ENCODE assay signal across 8 cellular contexts in the genomic region with DNA sequence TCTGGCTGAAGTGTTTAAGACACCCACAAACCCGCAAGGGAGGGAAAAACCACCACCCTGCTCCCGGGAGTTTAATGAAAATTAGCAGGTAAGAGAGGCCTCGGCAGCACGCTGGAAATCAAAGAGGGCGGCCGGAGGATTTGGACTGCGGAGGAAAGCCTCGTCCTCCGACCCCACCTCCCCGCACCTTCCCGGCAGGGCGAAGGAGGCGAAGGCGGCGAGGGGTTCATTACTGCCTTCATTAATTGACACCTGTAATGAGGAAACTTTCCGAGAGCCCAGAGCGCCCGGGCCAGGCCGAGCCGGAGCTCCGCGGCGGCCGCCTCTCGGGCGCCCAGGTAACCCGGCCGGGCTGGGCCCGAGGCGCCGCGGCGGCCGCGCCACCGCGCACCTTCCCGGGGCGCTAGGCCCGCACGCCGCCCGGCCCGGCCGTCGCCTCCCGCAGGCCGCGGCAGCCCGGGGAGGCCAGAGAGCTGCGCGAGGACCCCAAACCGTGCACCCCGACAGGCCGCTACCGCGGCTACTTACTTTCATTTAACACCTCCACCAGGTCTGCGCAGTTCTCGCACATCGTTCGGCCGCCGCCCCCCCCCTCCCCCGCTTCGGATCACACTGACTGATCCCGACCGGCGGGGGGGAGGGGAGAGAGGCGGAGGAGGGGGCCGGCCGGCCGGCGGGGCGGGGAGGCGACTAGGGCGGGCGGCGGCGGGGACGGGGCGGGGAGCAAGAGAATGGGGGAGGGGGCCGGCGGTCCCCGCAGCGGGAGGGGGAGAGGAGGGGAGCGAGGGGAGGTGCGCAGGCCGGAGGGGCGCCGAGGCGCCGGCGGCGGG. TPM values are rescaled to one million over a fixed set of nuclear protein-coding genes. Genes with fewer than 3 reads are reported as not detected.
DNase-seq lines count a peak whose midpoint lies in the region; ATAC-seq, FAIRE-seq and TF ChIP-seq lines count a peak whose summit lies in the region.

No MANE protein-coding gene starts in this region.

- peaks cover 0 to 6% (median 0%) of the 10 kb centered on the region in 4 experiments; a peak in 1 of 8 replicates for H3K36me3 ChIP-seq in H1 (ENCODE audit: control insufficient read depth in 2 of 4, insufficient read depth in 4 of 4, low read length in 3 of 4)
- peaks cover 15% of the 10 kb centered on the region for H3K36me3 ChIP-seq in mesodermal cell (ENCODE audit: control insufficient read depth, insufficient read depth, low read length)

- no peak overlapping the region for H2BK15ac ChIP-seq in H1 (ENCODE audit: low read length)

- peak overlapping the region; percentile 13 for H3K4ac ChIP-seq in H1 (replicated peaks; ENCODE audit: insufficient read length, low read depth, low read length)

- TF ChIP-seq CTCF in AG04449 (IDR thresholded peaks at IDR 0.05; ENCODE audit: insufficient read depth, low read length, missing control alignments) (no peak), H1 (IDR thresholded peaks at IDR 0.05; ENCODE audit: control extremely low read depth in 1 of 3, insufficient read depth in 1 of 3, low read depth in 1 of 3, low read length in 3 of 3) (no peak)

- H4K5ac ChIP-seq in H1 (ENCODE audit: insufficient read length, low read depth, low read length), result peak overlapping the region; percentile 80

- 0 out of 4 replicates have a peak, but pooled peaks of 1 of the 2 experiments have one; percentile 1 for TF ChIP-seq RAD21 in H1 (IDR thresholded peaks at IDR 0.05 in 1 of 2, conservative IDR thresholded peaks at IDR 0.05 in 1 of 2; ENCODE audit: low read depth in 2 of 2, low read length in 2 of 2)

- FAIRE-seq in H1 (lab: Jason Lieb, UNC), result no peak

- H3K79me1 ChIP-seq in H1 (ENCODE audit: low read depth, low read length), result peaks cover 3% of the 10 kb centered on the region; the same call in 1 of the 2 replicates

- no peak overlapping the region for H2BK120ac ChIP-seq in H1 (replicated peaks; ENCODE audit: low read depth, low read length)

- DNase-seq in AG04449 (ENCODE audit: low read depth, low spot score) (no peak), NCI-H774 (lab: John Stamatoyannopoulos, UW) (peak; percentile 84), H1 (ENCODE audit: low read depth in 1 of 2, low spot score in 2 of 2) (peak in 1 of 2 experiments; percentile 80)
- DNase-seq in activated CD8-positive, alpha-beta memory T cell treated with anti-CD3 and anti-CD28 coated beads for 48 hours (ENCODE audit: low read depth in 2 of 3, low spot score in 2 of 3), result peak; percentile 70 to 78 (median 70)
- peak; percentile 66 for DNase-seq in stimulated activated CD8-positive, alpha-beta memory T cell treated with anti-CD3 and anti-CD28 coated beads, Interleukin-15, amount 100 ng/mL, for 24 hours (ENCODE audit: low read depth)

- no peak overlapping the region for H2AFZ ChIP-seq in H1 (ENCODE audit: low read length)

- H3K9ac ChIP-seq in H1 (replicated peaks in 1 of 4; ENCODE audit: extremely low read depth in 1 of 4, low read depth in 3 of 4, low read length in 3 of 4), result peak overlapping the region; percentile 72 to 89 (median 82)

- H2AK5ac ChIP-seq in H1 (ENCODE audit: low read depth, low read length), result no peak overlapping the region

- WGBS in H1 (ENCODE audit: extremely low coverage in 1 of 2, insufficient coverage in 1 of 2, insufficient read length in 1 of 2, insufficient replicate concordance in 2 of 2, low coverage in 1 of 2, low lambda C conversion rate in 2 of 2, missing lambda C conversion rate in 1 of 2), 2 experiments, result 2% methylated on average over 35 of the region's 94 CpGs; no CpG with 5 or more reads in 1 of the 2 experiments
- 0% methylated on average over 30 to 34 of the region's 94 CpGs for WGBS in mesodermal cell (ENCODE audit: insufficient coverage in 2 of 2), 2 experiments

- POLR2A ChIA-PET in AG04449 (lab: Yijun Ruan, JAX), result no interaction called here
- POLR2A ChIA-PET in H1 (lab: Charles Lee; ENCODE audit: partially characterized antibody), result interaction anchor here (0.7 to 2.2 kb wide), 8 partner anchors 10 to 68 kb away, joined by 3 to 7 read pairs (median 4); a partner anchor contains a TSS

- peak overlapping the region; percentile 89 for H4K8ac ChIP-seq in H1 (ENCODE audit: extremely low read depth, insufficient read depth, low read length)

- ATAC-seq in GM18907 (IDR thresholded peaks at IDR 0.05; ENCODE audit: unreplicated experiment) (peak; percentile 32), HG03175 (IDR thresholded peaks at IDR 0.05; ENCODE audit: unreplicated experiment) (peak; percentile 35)

- H3K79me2 ChIP-seq in H1 (ENCODE audit: control insufficient read depth in 1 of 2, insufficient read depth in 2 of 2, low read length in 2 of 2), result peaks cover 12 to 56% of the 10 kb centered on the region in 2 experiments

- no peaks in the 10 kb centered on the region for H3K27me3 ChIP-seq in H1 (replicated peaks in 1 of 4; ENCODE audit: control insufficient read depth in 3 of 4, extremely low read depth in 1 of 4, insufficient read depth in 3 of 4, low read length in 3 of 4)

- no peak overlapping the region for H2BK20ac ChIP-seq in H1 (ENCODE audit: low read length)

- TF ChIP-seq POLR2A in H1 (IDR thresholded peaks at IDR 0.05; ENCODE audit: control extremely low read depth in 1 of 2, low read depth in 2 of 2, low read length in 2 of 2), result peak in 1 of 2 experiments; percentile 45; a peak in 1 of 3 replicates

- no peaks in the 10 kb centered on the region for H3K9me3 ChIP-seq in H1 (ENCODE audit: insufficient read depth in 2 of 2, low read depth in 1 of 2, low read length in 1 of 2)
- H3K9me3 ChIP-seq in mesodermal cell (ENCODE audit: control insufficient read depth, low read length), result no peaks in the 10 kb centered on the region

- peaks cover 7% of the 10 kb centered on the region for H3K23me2 ChIP-seq in H1 (ENCODE audit: low read depth, low read length)

- peak overlapping the region; percentile 60 for H3K56ac ChIP-seq in H1 (replicated peaks; ENCODE audit: insufficient read length, low read depth, low read length)

- TF ChIP-seq EP300 in H1 (IDR thresholded peaks at IDR 0.05; ENCODE audit: borderline replicate concordance in 1 of 2, low read depth in 2 of 2, low read length in 2 of 2), result no peak

- peaks cover 0 to 2% of the 10 kb centered on the region in 2 experiments for H4K20me1 ChIP-seq in H1 (replicated peaks in 1 of 2; ENCODE audit: control insufficient read depth in 1 of 2, insufficient read depth in 2 of 2, low read length in 2 of 2)

- H3K4me1 ChIP-seq in H1 (replicated peaks in 1 of 4; ENCODE audit: control insufficient read depth in 3 of 4, insufficient read depth in 4 of 4, low read length in 3 of 4) (peaks cover 0 to 3% (median 0%) of the 10 kb centered on the region in 4 experiments; a peak in 5 of 7 replicates), mesodermal cell (ENCODE audit: control insufficient read depth, insufficient read depth, low read length, poor library complexity, severe bottlenecking) (peaks cover 10% of the 10 kb centered on the region)

- peak overlapping the region; percentile 79 for H3K27ac ChIP-seq in H1 (ENCODE audit: low read depth, low read length)
- H3K27ac ChIP-seq in mesodermal cell (ENCODE audit: low read depth, low read length, severe bottlenecking), result peak overlapping the region; percentile 85

- no peak overlapping the region for H3K23ac ChIP-seq in H1 (ENCODE audit: insufficient read length)

- H3K18ac ChIP-seq in H1 (ENCODE audit: extremely low read depth, low read length), result peak overlapping the region; percentile 78

- no peak overlapping the region for H2BK12ac ChIP-seq in H1 (ENCODE audit: low read depth, low read length)

- H3K14ac ChIP-seq in H1 (ENCODE audit: insufficient read length), result no peak overlapping the region

- H3K4me3 ChIP-seq in AG04449 (ENCODE audit: low read depth, low read length) (peak overlapping the region; percentile 90), H1 (ENCODE audit: extremely low read depth in 1 of 4, insufficient read depth in 2 of 4, low read depth in 3 of 4, low read length in 4 of 4) (peak overlapping the region; percentile 76 to 99 (median 90)), mesodermal cell (ENCODE audit: extremely low read depth, insufficient read depth, low read length, poor library complexity, severe bottlenecking) (peak overlapping the region; percentile 97)

- peak overlapping the region; percentile 73 to 79 for H3K4me2 ChIP-seq in H1 (ENCODE audit: insufficient read depth in 1 of 2, low read depth in 2 of 2, low read length in 2 of 2)

- CTCF ChIA-PET in AG04449 (lab: Yijun Ruan, JAX) (interaction anchor here (0.8 kb wide), 1 partner anchor 10 kb away, joined by 3 read pairs; no protein-coding TSS in a partner anchor), H1 (lab: Charles Lee; ENCODE audit: partially characterized antibody) (interaction anchor here (0.9 to 1.0 kb wide), 2 partner anchors 44 to 51 kb away, joined by 3 to 4 read pairs; no protein-coding TSS in a partner anchor)

- peak overlapping the region; percentile 44; the same call in 1 of the 2 replicates for H2BK5ac ChIP-seq in H1 (ENCODE audit: low read depth, low read length)

- peak overlapping the region; percentile 42 for H4K91ac ChIP-seq in H1 (replicated peaks; ENCODE audit: insufficient read length, low read length)

TF ChIP-seq in H1, 55 proteins besides CTCF, POLR2A, EP300 and RAD21 (continues in another document):
- no peak for TF ChIP-seq HDAC6 (IDR thresholded peaks at IDR 0.05; ENCODE audit: low read depth, low read length)
- peak; percentile 42 for TF ChIP-seq KDM4A (IDR thresholded peaks at IDR 0.05; ENCODE audit: low read depth, low read length, severe bottlenecking)
- no peak for TF ChIP-seq TEAD4 (IDR thresholded peaks at IDR 0.05; ENCODE audit: low read depth, low read length)
- peak; percentile 90 for TF ChIP-seq RBBP5 (IDR thresholded peaks at IDR 0.05; ENCODE audit: borderline replicate concordance, low read depth, low read length)
- TF ChIP-seq FOSL1 (IDR thresholded peaks at IDR 0.05; ENCODE audit: insufficient read depth, low read depth, low read length), result no peak
- no peak for TF ChIP-seq SIRT6 (IDR thresholded peaks at IDR 0.05; ENCODE audit: low read length)
- 0 out of 4 replicates have a peak, but pooled peaks of 1 of the 2 experiments have one; percentile 32 for TF ChIP-seq SIN3A (conservative IDR thresholded peaks at IDR 0.05 in 1 of 2, IDR thresholded peaks at IDR 0.05 in 1 of 2; ENCODE audit: low read depth in 1 of 2, low read length in 2 of 2)
- TF ChIP-seq TAF1 (IDR thresholded peaks at IDR 0.05; ENCODE audit: low read depth, low read length), result peak; percentile 54
- no peak for TF ChIP-seq JUND (IDR thresholded peaks at IDR 0.05; ENCODE audit: low read length)

RNA-seq across cellular contexts. Expression of a gene that starts 0.6 kb away (rescaled TPM):
- total RNA-seq in H1 (2021; fragmentation: NEBNext Ultra II Directional; extraction: Animal tissue kit (Norgen Biotek cat#: 25700)), result 80.9 and 91.7 TPM in 2 replicates
- polyA plus RNA-seq in H1 (2011; rRNA removed), result 30.0 and 56.7 TPM in 2 replicates
- polyA plus RNA-seq in H1 (2011; cell fraction: cytosol; rRNA removed), result 37.6 TPM
- 54.2 TPM for polyA plus RNA-seq in H1 (2011; cell fraction: nucleus; rRNA removed)
- polyA plus RNA-seq in H1 (2012, experiment 1 of 2), result 33.4 to 53.6 TPM (median 40.8 TPM) in 4 replicates
- polyA plus RNA-seq in H1 (2012, experiment 2 of 2), result 3.0 TPM
- polyA plus RNA-seq in H1 (2013, experiment 1 of 2), result 45.7 TPM
- 43.0 TPM for polyA plus RNA-seq in H1 (2013, experiment 2 of 2)
- polyA minus RNA-seq in H1 (2011; rRNA and poly(A)+ RNA removed), result 158 and 233 TPM in 2 replicates
- polyA minus RNA-seq in H1 (2011; cell fraction: cytosol; rRNA and poly(A)+ RNA removed), result 56.2 TPM
- polyA minus RNA-seq in H1 (2011; cell fraction: nucleus; rRNA and poly(A)+ RNA removed), result 260 TPM
- polyA plus RNA-seq in mesodermal cell (2013, experiment 1 of 2), result 64.8 TPM
- polyA plus RNA-seq in mesodermal cell (2013, experiment 2 of 2), result 66.9 TPM
